16 cellular contexts compared by ENCODE assay signal in genomic region chr6:48766349-48766748, GRCh38.
DNase-seq lines count a peak whose midpoint lies in the region; ATAC-seq, FAIRE-seq and TF ChIP-seq lines count a peak whose summit lies in the region.
"Had no signal": no experiment of that assay in that cellular context is flagged by ENCODE, and none has a peak within 500 bp of the region (broad histone marks: within the 10 kb centered on the region; RNA-seq: fewer than 3 reads in every experiment).

No MANE protein-coding gene starts in this region.

- FAIRE-seq in small intestine (lab: Jason Lieb, UNC): no peak
- FAIRE-seq: GM12892 had no signal

- no peak overlapping the region for H3K27ac ChIP-seq in fibroblast of lung (ENCODE audit: insufficient read depth, low read length)
- no peak overlapping the region for H3K27ac ChIP-seq in small intestine (ENCODE audit: low read depth in 1 of 2, low read length in 1 of 2)
- H3K27ac ChIP-seq: HL-60, lower lobe of right lung had no signal

- WGBS in small intestine, 3 donors: 20 to 70% (median 22%) methylated on average over 3 of the region's 3 CpGs

- DNase-seq in NCI-H146 (lab: John Stamatoyannopoulos, UW) (peak; percentile 1), NCI-H146 treated with DMSO at 0.1 percent for 48 hours (lab: John Stamatoyannopoulos, UW; ENCODE audit: unreplicated experiment) (no peak), fibroblast of lung (ENCODE audit: low read depth in 2 of 2) (peak; percentile 64 to 78), small intestine (peak; percentile 23), NCI-H345 treated with DMSO at 0.1 percent for 48 hours (lab: John Stamatoyannopoulos, UW; ENCODE audit: unreplicated experiment) (no peak), SIG-M5 (lab: John Stamatoyannopoulos, UW) (no peak)
- no peak for DNase-seq in activated CD8-positive, alpha-beta memory T cell treated with anti-CD3 and anti-CD28 coated beads, Interleukin-2, amount 50 U/mL, for 4 hours
- DNase-seq: 8988T, dorsolateral prefrontal cortex, hippocampal formation, lower lobe of right lung, NCI-H510A, SHP77 treated with DMSO at 0.1 percent for 48 hours had no signal

- H3K36me3 ChIP-seq in fibroblast of lung (ENCODE audit: control insufficient read depth, insufficient read depth, low read length) (no peaks in the 10 kb centered on the region), small intestine (ENCODE audit: control insufficient read depth in 2 of 2, insufficient read depth in 2 of 2, low read length in 2 of 2) (no peaks in the 10 kb centered on the region)
- H3K36me3 ChIP-seq: lower lobe of right lung had no signal

- no peaks in the 10 kb centered on the region for H3K27me3 ChIP-seq in fibroblast of lung (ENCODE audit: control insufficient read depth, insufficient read depth, low read length)
- H3K27me3 ChIP-seq in small intestine (ENCODE audit: control insufficient read depth in 2 of 2, insufficient read depth in 2 of 2, low read length in 2 of 2): no peaks in the 10 kb centered on the region

- no peaks in the 10 kb centered on the region for H4K20me1 ChIP-seq in fibroblast of lung (ENCODE audit: control insufficient read depth, extremely low read depth, insufficient read depth, low read length)

- H3K9me3 ChIP-seq in fibroblast of lung (ENCODE audit: control insufficient read depth, insufficient read depth, low read depth, low read length) (no peaks in the 10 kb centered on the region), small intestine (ENCODE audit: control insufficient read depth, low read depth) (no peaks in the 10 kb centered on the region)
- H3K9me3 ChIP-seq: lower lobe of right lung had no signal

- TF ChIP-seq CTCF in fibroblast of lung (conservative IDR thresholded peaks at IDR 0.05 in 1 of 2, IDR thresholded peaks at IDR 0.05 in 1 of 2; ENCODE audit: low read depth in 1 of 2, low read length in 2 of 2): no peak

- H3K79me2 ChIP-seq in fibroblast of lung (ENCODE audit: control insufficient read depth, insufficient read depth, low read length): no peaks in the 10 kb centered on the region

- no peak overlapping the region for H2AFZ ChIP-seq in fibroblast of lung (ENCODE audit: low read length)

- no peak overlapping the region for H3K4me3 ChIP-seq in fibroblast of lung (replicated peaks in 1 of 4; ENCODE audit: control extremely low read depth in 1 of 4, insufficient read depth in 1 of 4, low read depth in 3 of 4, low read length in 4 of 4)
- no peak overlapping the region for H3K4me3 ChIP-seq in small intestine (ENCODE audit: low read depth in 1 of 2, low read length in 2 of 2)
- H3K4me3 ChIP-seq: dorsolateral prefrontal cortex, lower lobe of right lung had no signal

- peak; percentile 18; the same call in 2 of the 3 replicates for ATAC-seq in SK-N-SH treated with all-trans-retinoic acid at 6 μM for 48 hours
- ATAC-seq: lower lobe of right lung had no signal

- H3K9ac ChIP-seq in fibroblast of lung (ENCODE audit: insufficient read depth, low read length): no peak overlapping the region

- no peak overlapping the region for H3K4me2 ChIP-seq in fibroblast of lung (ENCODE audit: extremely low read depth, insufficient read depth, low read length)

- peaks cover 6% of the 10 kb centered on the region for H3K4me1 ChIP-seq in fibroblast of lung (ENCODE audit: control insufficient read depth, extremely low read depth, insufficient read depth, low read length)
- no peaks in the 10 kb centered on the region for H3K4me1 ChIP-seq in small intestine (ENCODE audit: control insufficient read depth in 2 of 2, insufficient read depth in 1 of 2, low read depth in 1 of 2, low read length in 1 of 2)
- H3K4me1 ChIP-seq: lower lobe of right lung had no signal

TF ChIP-seq in SK-N-SH treated with all-trans-retinoic acid at 6 μM for 48 hours, 23 proteins besides CTCF, POLR2A, EP300 and RAD21:
- no peak for TF ChIP-seq ARNTL (CRISPR knock-in tag; IDR thresholded peaks at IDR 0.05; ENCODE audit: borderline replicate concordance, low read depth)
- TF ChIP-seq CREB5 (CRISPR knock-in tag; IDR thresholded peaks at IDR 0.05; ENCODE audit: low read depth): no peak
- no peak for TF ChIP-seq PPARA (CRISPR knock-in tag; IDR thresholded peaks at IDR 0.05; ENCODE audit: borderline replicate concordance)
- TF ChIP-seq TOX (CRISPR knock-in tag; IDR thresholded peaks at IDR 0.05; ENCODE audit: borderline replicate concordance): no peak
- no peak for TF ChIP-seq BACH2 (CRISPR knock-in tag; IDR thresholded peaks at IDR 0.05; ENCODE audit: borderline replicate concordance)
- no peak for TF ChIP-seq CSDC2 (CRISPR knock-in tag; IDR thresholded peaks at IDR 0.05)
- no peak for TF ChIP-seq ISL1 (CRISPR knock-in tag; IDR thresholded peaks at IDR 0.05)
- no peak for TF ChIP-seq RARB (CRISPR knock-in tag; IDR thresholded peaks at IDR 0.05)
- TF ChIP-seq ZNF565 (CRISPR knock-in tag; conservative IDR thresholded peaks at IDR 0.05; ENCODE audit: low read depth): no peak
- TF ChIP-seq ZNF70 (CRISPR knock-in tag; IDR thresholded peaks at IDR 0.05): no peak
- no peak for TF ChIP-seq TCF4 (CRISPR knock-in tag; IDR thresholded peaks at IDR 0.05; ENCODE audit: borderline replicate concordance)
- TF ChIP-seq SNAI2 (CRISPR knock-in tag; IDR thresholded peaks at IDR 0.05): no peak
- TF ChIP-seq PATZ1 (CRISPR knock-in tag; IDR thresholded peaks at IDR 0.05; ENCODE audit: borderline replicate concordance): no peak
- no peak for TF ChIP-seq POU6F1 (CRISPR knock-in tag; IDR thresholded peaks at IDR 0.05; ENCODE audit: borderline replicate concordance, low read depth)

Comparison
In these comparisons a context has a peak if more than half of its experiments do, and no peak if none do; other contexts are left out.
1. DNase-seq: peak in NCI-H146 (single experiment), fibroblast of lung (2 of 2) and small intestine (single experiment); none in NCI-H146 treated with DMSO at 0.1 percent for 48 hours (single experiment), NCI-H345 treated with DMSO at 0.1 percent for 48 hours (single experiment), SIG-M5 (single experiment) and activated CD8-positive, alpha-beta memory T cell treated with anti-CD3 and anti-CD28 coated beads, Interleukin-2, amount 50 U/mL, for 4 hours (single experiment).